1 cellular context compared by ENCODE assay signal in genomic region chr6:33317418-33317667, GRCh38.
TF ChIP-seq lines count a peak whose summit lies in the region.

No MANE protein-coding gene starts in this region.

TF ChIP-seq in A549, 52 proteins besides CTCF, POLR2A, EP300 and RAD21 (continued from another document):
- TF ChIP-seq PBX3 (IDR thresholded peaks at IDR 0.05) (no peak), NFE2L2 (conservative IDR thresholded peaks at IDR 0.05; ENCODE audit: low read length) (no peak), RCOR1 (IDR thresholded peaks at IDR 0.05; ENCODE audit: low read depth, low read length) (no peak)
TF ChIP-seq in A549: peak in this region for 0.
